Comparison of ENCODE assay signal across 11 cellular contexts in the genomic region with DNA sequence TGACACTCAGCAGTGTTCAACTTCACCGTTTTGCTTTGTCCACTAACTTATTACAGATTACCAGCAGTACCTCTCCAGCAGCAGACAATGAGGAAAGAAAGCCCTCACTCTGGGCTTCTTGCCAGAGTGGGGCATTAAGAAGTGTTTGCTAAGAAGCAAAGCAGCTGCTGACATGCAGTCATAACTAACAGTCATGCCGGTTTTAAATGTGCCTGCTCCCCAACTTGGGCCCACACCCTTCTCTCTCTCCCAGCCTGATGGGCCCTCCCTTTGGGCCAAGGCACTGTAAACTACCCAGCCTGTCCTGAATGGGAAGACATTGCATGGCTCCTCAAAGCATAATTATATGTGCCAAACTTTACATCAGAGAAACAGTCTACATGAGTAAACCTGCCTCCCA. TPM values are rescaled to one million over a fixed set of nuclear protein-coding genes. Genes with fewer than 3 reads are reported as not detected.
DNase-seq lines count a peak whose midpoint lies in the region; ATAC-seq and TF ChIP-seq lines count a peak whose summit lies in the region.
"Had no signal": no experiment of that assay in that cellular context is flagged by ENCODE, and none has a peak within 500 bp of the region (broad histone marks: within the 10 kb centered on the region; RNA-seq: fewer than 3 reads in every experiment).

No MANE protein-coding gene starts in this region.

- no peak overlapping the region for H3K27ac Mint-ChIP-seq in activated T-cell treated with anti-CD3 and anti-CD28 coated beads, Interleukin-2, amount 50 U/mL, for 24 hours
- H3K27ac Mint-ChIP-seq: activated T-helper 17 cell treated with anti-CD3 and anti-CD28 coated beads, Interleukin-2, amount 50 U/mL, for 72 hours had no signal

- peaks cover 7% of the 10 kb centered on the region for H3K9me3 Mint-ChIP-seq in activated T-cell treated with anti-CD3 and anti-CD28 coated beads, Interleukin-2, amount 50 U/mL, for 24 hours

- no peaks in the 10 kb centered on the region for H3K27me3 Mint-ChIP-seq in activated T-cell treated with anti-CD3 and anti-CD28 coated beads, Interleukin-2, amount 50 U/mL, for 24 hours

- no peak for TF ChIP-seq CTCF in HFF-Myc (IDR thresholded peaks at IDR 0.05; ENCODE audit: low read depth, low read length, missing control alignments)

- no peaks in the 10 kb centered on the region for H3K4me1 Mint-ChIP-seq in activated T-cell treated with anti-CD3 and anti-CD28 coated beads, Interleukin-2, amount 50 U/mL, for 24 hours (ENCODE audit: low read depth)
- H3K4me1 Mint-ChIP-seq: activated T-helper 17 cell treated with anti-CD3 and anti-CD28 coated beads, Interleukin-2, amount 50 U/mL, for 72 hours had no signal

- H3K4me3 Mint-ChIP-seq in activated T-cell treated with anti-CD3 and anti-CD28 coated beads, Interleukin-2, amount 50 U/mL, for 24 hours = no peak overlapping the region
- H3K4me3 Mint-ChIP-seq: activated T-helper 17 cell treated with anti-CD3 and anti-CD28 coated beads, Interleukin-2, amount 50 U/mL, for 72 hours had no signal

- no peak for ATAC-seq in GM19467 (IDR thresholded peaks at IDR 0.05; ENCODE audit: unreplicated experiment)
- ATAC-seq: activated T-helper 17 cell treated with anti-CD3 and anti-CD28 coated beads, Interleukin-2, amount 50 U/mL, for 72 hours had no signal

- no peak overlapping the region for H3K4me3 ChIP-seq in HFF-Myc (replicated peaks; ENCODE audit: low read depth, low read length)

- DNase-seq in HFF-Myc (ENCODE audit: extremely low read depth, low read depth) (peak; percentile 30), NCI-H510A (lab: John Stamatoyannopoulos, UW) (peak; percentile 15), dermis blood vessel endothelial cell (peak; percentile 85), pulmonary artery endothelial cell (ENCODE audit: low read depth, low spot score) (peak; percentile 71), T1000 (lab: John Stamatoyannopoulos, UW) (no peak)
- DNase-seq in activated T-cell treated with anti-CD3 and anti-CD28 coated beads, Interleukin-2, amount 50 U/mL, for 24 hours = no peak
- DNase-seq: MV-4-11, occipital lobe had no signal

- no peaks in the 10 kb centered on the region for H3K36me3 Mint-ChIP-seq in activated T-cell treated with anti-CD3 and anti-CD28 coated beads, Interleukin-2, amount 50 U/mL, for 24 hours (ENCODE audit: low read depth)

RNA-seq across cellular contexts. Expression of gene HHIP, which starts 54.6 kb away (rescaled TPM):
- total RNA-seq in dermis blood vessel endothelial cell (37.1 and 191 TPM in 2 replicates), pulmonary artery endothelial cell (217 and 481 TPM in 2 replicates)
- total RNA-seq: activated T-helper 17 cell treated with anti-CD3 and anti-CD28 coated beads, Interleukin-2, amount 50 U/mL, for 72 hours; T-helper 1 cell treated with Interleukin-12 subunit alpha and Interleukin-12 subunit beta and Interleukin-4 antibody, amounts not matched to agents 30 ng/mL and 1 ng/mL, for 36 hours had no signal

Comparison
In these comparisons a context has a peak if more than half of its experiments do, and no peak if none do; other contexts are left out.
1. DNase-seq: peak in HFF-Myc (single experiment), NCI-H510A (single experiment), dermis blood vessel endothelial cell (single experiment) and pulmonary artery endothelial cell (single experiment); none in T1000 (single experiment) and activated T-cell treated with anti-CD3 and anti-CD28 coated beads, Interleukin-2, amount 50 U/mL, for 24 hours (single experiment).